Comparison of ENCODE assay signal across 10 cellular contexts in genomic region chr10:62233494-62234283, GRCh38. TPM values are rescaled to one million over a fixed set of nuclear protein-coding genes. Genes with fewer than 3 reads are reported as not detected.
DNase-seq lines count a peak whose midpoint lies in the region; FAIRE-seq and TF ChIP-seq lines count a peak whose summit lies in the region.
"Had no signal": no experiment of that assay in that cellular context is flagged by ENCODE, and none has a peak within 500 bp of the region (broad histone marks: within the 10 kb centered on the region; RNA-seq: fewer than 3 reads in every experiment).

No MANE protein-coding gene starts in this region.

- H2BK120ac ChIP-seq in mesenchymal stem cell (ENCODE audit: low read depth, low read length) = no peak overlapping the region

- FAIRE-seq in H54 (lab: Jason Lieb, UNC) = peak; percentile 95

- H3K79me1 ChIP-seq in mesenchymal stem cell (replicated peaks; ENCODE audit: low read length, poor library complexity, severe bottlenecking) = no peaks in the 10 kb centered on the region

- no peak overlapping the region for H2AFZ ChIP-seq in mesenchymal stem cell (ENCODE audit: low read depth, low read length)

- H4K91ac ChIP-seq in mesenchymal stem cell (ENCODE audit: low read length) = peak overlapping the region; percentile 65

- H3K9me3 ChIP-seq in CD4-positive, alpha-beta memory T cell (ENCODE audit: control insufficient read depth in 1 of 2, low read length in 2 of 2) = no peaks in the 10 kb centered on the region
- H3K9me3 ChIP-seq in mesenchymal stem cell (ENCODE audit: control insufficient read depth, low read length) = no peaks in the 10 kb centered on the region
- no peaks in the 10 kb centered on the region for H3K9me3 ChIP-seq in vagina
- H3K9me3 ChIP-seq: testis had no signal

- POLR2A ChIA-PET in CD4-positive, alpha-beta memory T cell (lab: Charles Lee; ENCODE audit: partially characterized antibody) = interaction anchor here (0.6 to 3.0 kb wide), 7 partner anchors 9 to 332 kb away, joined by 3 to 16 read pairs (median 3); no protein-coding TSS in a partner anchor

- no peak for TF ChIP-seq POLR2A in H54 (IDR thresholded peaks at IDR 0.05; ENCODE audit: low read depth, low read length)
- no peak for TF ChIP-seq POLR2A in vagina (IDR thresholded peaks at IDR 0.05)

- H2BK5ac ChIP-seq in mesenchymal stem cell (ENCODE audit: low read depth, low read length, poor library complexity, severe bottlenecking) = peak overlapping the region; percentile 74

- H3K18ac ChIP-seq in mesenchymal stem cell (ENCODE audit: low read depth in 1 of 2, low read length in 2 of 2) = peak overlapping the region; percentile 29 to 37

- no peak overlapping the region for H3K4me3 ChIP-seq in CD4-positive, alpha-beta memory T cell (ENCODE audit: low read length in 2 of 2)
- H3K4me3 ChIP-seq in mesenchymal stem cell (ENCODE audit: insufficient read depth in 1 of 2, low read depth in 1 of 2, low read length in 2 of 2) (no peak overlapping the region), vagina (no peak overlapping the region)
- H3K4me3 ChIP-seq: testis had no signal

- H3K23ac ChIP-seq in mesenchymal stem cell (ENCODE audit: low read length in 2 of 2) = no peak overlapping the region

- peaks cover 0 to 1% (median 0%) of the 10 kb centered on the region in 8 donors for H3K9me3 Mint-ChIP-seq in CD4-positive, alpha-beta memory T cell

- H3K36me3 ChIP-seq in CD4-positive, alpha-beta memory T cell (ENCODE audit: insufficient read depth, low read length) = no peaks in the 10 kb centered on the region
- no peaks in the 10 kb centered on the region for H3K36me3 ChIP-seq in mesenchymal stem cell (ENCODE audit: control insufficient read depth in 1 of 2, insufficient read depth in 2 of 2, low read depth in 1 of 2, low read length in 2 of 2)
- H3K36me3 ChIP-seq in vagina = no peaks in the 10 kb centered on the region

- 33% methylated on average over 4 of the region's 6 CpGs for WGBS in mesenchymal stem cell

- peak overlapping the region; percentile 24 for H4K8ac ChIP-seq in mesenchymal stem cell (ENCODE audit: low read length)

- CTCF ChIA-PET in CD4-positive, alpha-beta memory T cell (lab: Charles Lee; ENCODE audit: partially characterized antibody) = interaction anchor here (1.8 kb wide), 1 partner anchor 11 kb away, joined by 6 read pairs; no protein-coding TSS in a partner anchor

- H2AK5ac ChIP-seq in mesenchymal stem cell (ENCODE audit: low read length, severe bottlenecking) = peak overlapping the region; percentile 87

- H3K27ac ChIP-seq in CD4-positive, alpha-beta memory T cell (ENCODE audit: low read depth, low read length) = no peak overlapping the region
- H3K27ac ChIP-seq in mesenchymal stem cell (ENCODE audit: low read length, poor library complexity, severe bottlenecking) (peak overlapping the region; percentile 95), vagina (no peak overlapping the region)
- H3K27ac ChIP-seq: testis had no signal

- intact Hi-C loops in CD4-positive, alpha-beta memory T cell (cut with micrococcal nuclease) = no loop called here
- intact Hi-C loops in vagina (cut with DNase I) (no loop called here), posterior cingulate gyrus (cut with DNase I) (no loop called here)

- no peaks in the 10 kb centered on the region for H3K27me3 Mint-ChIP-seq in CD4-positive, alpha-beta memory T cell

- no peak for DNase-seq in CD4-positive, alpha-beta memory T cell
- DNase-seq in H54 (ENCODE audit: insufficient read length, low spot score) (no peak), amniotic epithelial cell (ENCODE audit: low read depth) (peak; percentile 24), mesenchymal stem cell (no peak), vagina (ENCODE audit: extremely low spot score in 2 of 2) (no peak), anterior cingulate cortex (lab: John Stamatoyannopoulos, UW) (no peak), posterior cingulate gyrus (no peak), inferior parietal cortex (ENCODE audit: extremely low spot score) (no peak)
- DNase-seq: islet precursor cell, testis had no signal

- TF ChIP-seq CTCF in vagina (IDR thresholded peaks at IDR 0.05) = no peak

- peak overlapping the region in 6 of 7 donors; percentile 4 to 63 (median 36) for H3K27ac Mint-ChIP-seq in CD4-positive, alpha-beta memory T cell

- peak overlapping the region in 1 of 2 experiments; percentile 71 for H2BK12ac ChIP-seq in mesenchymal stem cell (ENCODE audit: low read length in 2 of 2)

- H2BK15ac ChIP-seq in mesenchymal stem cell (ENCODE audit: low read depth, poor library complexity, severe bottlenecking) = no peak overlapping the region

- H3K14ac ChIP-seq in mesenchymal stem cell (ENCODE audit: low read length in 2 of 2) = no peak overlapping the region

- no peaks in the 10 kb centered on the region for H3K27me3 ChIP-seq in CD4-positive, alpha-beta memory T cell (ENCODE audit: insufficient read depth, low read length)
- no peaks in the 10 kb centered on the region for H3K27me3 ChIP-seq in mesenchymal stem cell (ENCODE audit: control insufficient read depth in 1 of 2, insufficient read depth in 1 of 2, low read length in 2 of 2)
- H3K27me3 ChIP-seq in vagina = no peaks in the 10 kb centered on the region
- H3K27me3 ChIP-seq: testis had no signal

- peak overlapping the region; percentile 60 to 85 (median 67) for H3K4me3 Mint-ChIP-seq in CD4-positive, alpha-beta memory T cell

- H3K4me2 ChIP-seq in mesenchymal stem cell (ENCODE audit: low read length, poor library complexity, severe bottlenecking) = peak overlapping the region; percentile 36

- H3K4me1 Mint-ChIP-seq in CD4-positive, alpha-beta memory T cell = peaks cover 15 to 53% (median 22%) of the 10 kb centered on the region in 4 donors

- peak overlapping the region; percentile 27 for H3K9ac ChIP-seq in mesenchymal stem cell (ENCODE audit: low read length)

- H3K4ac ChIP-seq in mesenchymal stem cell (ENCODE audit: low read depth in 1 of 2, low read length in 2 of 2) = no peak overlapping the region

- peaks cover 35% of the 10 kb centered on the region for H3K4me1 ChIP-seq in CD4-positive, alpha-beta memory T cell (ENCODE audit: insufficient read depth, low read length)
- H3K4me1 ChIP-seq in mesenchymal stem cell (ENCODE audit: control insufficient read depth, insufficient read depth, low read depth, low read length) (peaks cover 3% of the 10 kb centered on the region), vagina (peaks cover 26% of the 10 kb centered on the region)

- no peaks in the 10 kb centered on the region for H3K36me3 Mint-ChIP-seq in CD4-positive, alpha-beta memory T cell

RNA-seq across cellular contexts. Expression of gene RTKN2, which starts 35.0 kb away (rescaled TPM):
- total RNA-seq in CD4-positive, alpha-beta memory T cell = 10 to 100 TPM; 11.0 to 12.2 TPM
- polyA plus RNA-seq in CD4-positive, alpha-beta memory T cell = 1 to 10 TPM; 3.2 to 5.4 TPM
- polyA plus RNA-seq in mesenchymal stem cell (2013, experiment 1 of 2) = 0.66 TPM
- polyA plus RNA-seq in mesenchymal stem cell (2013, experiment 2 of 2) = 0.66 TPM
- total RNA-seq in vagina = 2.5 TPM
